ENCODE assay signal across 8 cellular contexts in genomic region chr9:90774682-90775081, GRCh38. TPM values are rescaled to one million over a fixed set of nuclear protein-coding genes. Genes with fewer than 3 reads are reported as not detected.
DNase-seq lines count a peak whose midpoint lies in the region; ATAC-seq and TF ChIP-seq lines count a peak whose summit lies in the region.

No MANE protein-coding gene starts in this region.

- in situ Hi-C loops in GM13976 (cut with MboI; ENCODE audit: low sequenced_read_pairs, unreplicated experiment) = loop anchor here (10.0 to 25.0 kb wide), 3 partner anchors 100 to 637 kb away; no protein-coding TSS in a partner anchor

- H3K4me1 ChIP-seq in colonic mucosa = no peaks in the 10 kb centered on the region

- ATAC-seq in GM21390 (IDR thresholded peaks at IDR 0.05; ENCODE audit: unreplicated experiment) (peak; percentile 85), HG03460 (IDR thresholded peaks at IDR 0.05; ENCODE audit: unreplicated experiment) (peak; percentile 79)

- peak; percentile 18 for TF ChIP-seq CTCF in GM13976 (IDR thresholded peaks at IDR 0.05; ENCODE audit: borderline replicate concordance, control extremely low read depth, extremely low read depth, insufficient read depth, missing control alignments)
- peak; percentile 20 for TF ChIP-seq CTCF in colonic mucosa (IDR thresholded peaks at IDR 0.05)

- H3K36me3 ChIP-seq in colonic mucosa = no peaks in the 10 kb centered on the region

- DNase-seq in GM13976 (ENCODE audit: low spot score) (peak; percentile 20), colonic mucosa (no peak), mesenteric fat pad (ENCODE audit: low spot score) (no peak), cerebellar cortex (ENCODE audit: low spot score) (no peak), COLO829 (ENCODE audit: low spot score) (no peak), posterior cingulate gyrus (no peak)

- no peaks in the 10 kb centered on the region for H3K9me3 ChIP-seq in colonic mucosa

- H3K27ac ChIP-seq in colonic mucosa = no peak overlapping the region

- no peak overlapping the region for H3K9ac ChIP-seq in colonic mucosa (ENCODE audit: low read depth in 2 of 2, low read length in 2 of 2)

- intact Hi-C loops in colonic mucosa (cut with DNase I) = loop anchor here (10.0 kb wide), 1 partner anchor 640 kb away; no protein-coding TSS in a partner anchor
- intact Hi-C loops in posterior cingulate gyrus (cut with DNase I) = no loop called here

- no peak overlapping the region for H3K4me3 ChIP-seq in colonic mucosa

- H3K27me3 ChIP-seq in colonic mucosa = no peaks in the 10 kb centered on the region

RNA-seq across cellular contexts. Expression of gene SYK, which starts 26.9 kb away (rescaled TPM):
- total RNA-seq in colonic mucosa (10 to 100 TPM; 58.1 to 92.6 TPM), mesenteric fat pad (26.7 TPM)
